28 cellular contexts compared by ENCODE assay signal in the genomic region with DNA sequence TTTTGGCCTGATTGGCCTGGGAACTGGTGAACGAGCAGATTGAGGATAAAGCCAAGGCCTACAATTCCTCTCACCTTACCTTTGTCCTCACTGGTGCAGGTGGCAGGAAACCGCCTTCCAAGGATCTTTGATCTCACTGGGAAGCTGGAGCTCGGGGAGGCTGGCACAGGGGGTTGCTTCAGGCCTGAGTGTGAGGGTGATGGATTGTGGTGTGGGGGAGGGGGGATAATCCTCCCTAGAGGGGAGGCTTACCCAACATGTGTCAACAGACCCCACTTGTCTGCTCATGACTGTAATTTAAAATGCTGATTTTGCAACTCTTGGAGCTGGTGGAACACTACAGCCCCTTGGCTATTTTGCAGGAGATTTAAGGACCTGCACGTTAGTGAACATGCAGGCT. TPM values are rescaled to one million over a fixed set of nuclear protein-coding genes. Genes with fewer than 3 reads are reported as not detected.
"Had no signal": no experiment of that assay in that cellular context is flagged by ENCODE, and none has a peak within 500 bp of the region (broad histone marks: within the 10 kb centered on the region; RNA-seq: fewer than 3 reads in every experiment).

No MANE protein-coding gene starts in this region.

- ATAC-seq: activated CD8-positive, alpha-beta T cell treated with anti-CD3 and anti-CD28 coated beads for 36 hours; activated T-helper 17 cell treated with anti-CD3 and anti-CD28 coated beads, Interleukin-2, amount 50 U/mL, for 72 hours; left lobe of liver had no signal

- H3K27ac ChIP-seq: dorsolateral prefrontal cortex, right atrium auricular region, transverse colon had no signal

- H3K9me3 Mint-ChIP-seq: activated CD4-positive, alpha-beta T cell treated with anti-CD3 and anti-CD28 coated beads, Interleukin-2, amount 10 ng/mL, durations not matched to agents 24 days and 14 days; activated CD8-positive, alpha-beta T cell treated with anti-CD3 and anti-CD28 coated beads for 36 hours; activated T-helper 17 cell treated with anti-CD3 and anti-CD28 coated beads, Interleukin-2, amount 50 U/mL, for 72 hours; stimulated activated naive CD8-positive, alpha-beta T cell treated with anti-CD3 and anti-CD28 coated beads, Interleukin-15, Interleukin-2, amounts not matched to agents 100 ng/mL and 50 ng/mL, for 24 hours had no signal

- H3K36me3 Mint-ChIP-seq: brain had no signal

- H3K9me3 ChIP-seq: right atrium auricular region, transverse colon had no signal

- H3K27ac Mint-ChIP-seq: activated CD4-positive, alpha-beta T cell treated with anti-CD3 and anti-CD28 coated beads, Interleukin-2, amount 10 ng/mL, durations not matched to agents 24 days and 14 days; activated CD8-positive, alpha-beta T cell treated with anti-CD3 and anti-CD28 coated beads for 36 hours; activated T-helper 17 cell treated with anti-CD3 and anti-CD28 coated beads, Interleukin-2, amount 50 U/mL, for 72 hours; progenitor cell of endocrine pancreas; stimulated activated naive CD8-positive, alpha-beta T cell treated with anti-CD3 and anti-CD28 coated beads, Interleukin-15, Interleukin-2, amounts not matched to agents 100 ng/mL and 50 ng/mL, for 24 hours had no signal

- DNase-seq: activated CD4-positive, alpha-beta T cell treated with anti-CD3 and anti-CD28 coated beads, Interleukin-2, amount 10 ng/mL, durations not matched to agents 24 days and 14 days; activated CD8-positive, alpha-beta T cell treated with anti-CD3 and anti-CD28 coated beads for 36 hours; activated naive CD4-positive, alpha-beta T cell treated with Interleukin-2 at 50 U/mL for 16 hours; activated T-cell treated with anti-CD3 and anti-CD28 coated beads, Interleukin-2, amount 50 U/mL, for 1 hour; anterior cingulate cortex; caudate nucleus; dorsolateral prefrontal cortex; foreskin melanocyte; glutamatergic neuron; hippocampal formation; midbrain; transverse colon had no signal

- H3K27me3 Mint-ChIP-seq: activated CD4-positive, alpha-beta T cell treated with anti-CD3 and anti-CD28 coated beads, Interleukin-2, amount 10 ng/mL, durations not matched to agents 24 days and 14 days; activated CD8-positive, alpha-beta T cell treated with anti-CD3 and anti-CD28 coated beads for 36 hours; activated T-helper 17 cell treated with anti-CD3 and anti-CD28 coated beads, Interleukin-2, amount 50 U/mL, for 72 hours; progenitor cell of endocrine pancreas; stimulated activated naive CD8-positive, alpha-beta T cell treated with anti-CD3 and anti-CD28 coated beads, Interleukin-15, Interleukin-2, amounts not matched to agents 100 ng/mL and 50 ng/mL, for 24 hours had no signal

- H3K27me3 ChIP-seq: dorsolateral prefrontal cortex, right atrium auricular region, transverse colon had no signal

- H3K36me3 ChIP-seq: right atrium auricular region, transverse colon had no signal

- H3K4me3 Mint-ChIP-seq: activated CD4-positive, alpha-beta T cell treated with anti-CD3 and anti-CD28 coated beads, Interleukin-2, amount 10 ng/mL, durations not matched to agents 24 days and 14 days; activated CD8-positive, alpha-beta T cell treated with anti-CD3 and anti-CD28 coated beads for 36 hours; activated T-helper 17 cell treated with anti-CD3 and anti-CD28 coated beads, Interleukin-2, amount 50 U/mL, for 72 hours; brain; stimulated activated naive CD8-positive, alpha-beta T cell treated with anti-CD3 and anti-CD28 coated beads, Interleukin-15, Interleukin-2, amounts not matched to agents 100 ng/mL and 50 ng/mL, for 24 hours had no signal

- FAIRE-seq: colon, keratinocyte, TTC549 had no signal

- H3K4me3 ChIP-seq: dorsolateral prefrontal cortex, lung, right atrium auricular region, transverse colon had no signal

RNA-seq across cellular contexts. Expression of gene PRM1, which starts 59.6 kb away (rescaled TPM):
- total RNA-seq: activated CD4-positive, alpha-beta T cell treated with anti-CD3 and anti-CD28 coated beads, Interleukin-2, amount 10 ng/mL, durations not matched to agents 24 days and 14 days; activated CD8-positive, alpha-beta T cell treated with anti-CD3 and anti-CD28 coated beads for 36 hours; activated T-helper 17 cell treated with anti-CD3 and anti-CD28 coated beads, Interleukin-2, amount 50 U/mL, for 72 hours; dorsolateral prefrontal cortex; epithelial cell of proximal tubule; left lobe of liver; lung; myocyte; omental fat pad; progenitor cell of endocrine pancreas; right atrium auricular region; skeletal muscle tissue; T-helper 2 cell treated with Interferon-gamma antibody and Interleukin-4, amounts not matched to agents 100 ng/mL and 5 ng/mL, for 36 hours; transverse colon had no signal
- polyA plus RNA-seq: keratinocyte, lung, neural cell had no signal
